Comparison of ENCODE assay signal across 1 cellular context in genomic region chr9:129838707-129839259, GRCh38.
TF ChIP-seq lines count a peak whose summit lies in the region.

No MANE protein-coding gene starts in this region.

TF ChIP-seq in K562, 482 proteins besides CTCF, POLR2A, EP300 and RAD21 (continued from another document and continues in another):
- TF ChIP-seq RERE (CRISPR knock-in tag; IDR thresholded peaks at IDR 0.05; ENCODE audit: borderline replicate concordance), result no peak
- no peak for TF ChIP-seq ZNF232 (CRISPR knock-in tag; IDR thresholded peaks at IDR 0.05)
- no peak for TF ChIP-seq ZNF324 (CRISPR knock-in tag; IDR thresholded peaks at IDR 0.05)
- no peak for TF ChIP-seq MCM3 (IDR thresholded peaks at IDR 0.05)
- TF ChIP-seq THAP12 (CRISPR knock-in tag; IDR thresholded peaks at IDR 0.05), result no peak
- TF ChIP-seq HNRNPK (IDR thresholded peaks at IDR 0.05; ENCODE audit: low read depth, low read length, poor library complexity, severe bottlenecking), result no peak
- TF ChIP-seq DLX4 (CRISPR knock-in tag; IDR thresholded peaks at IDR 0.05), result no peak
- TF ChIP-seq PHF20 (IDR thresholded peaks at IDR 0.05; ENCODE audit: partially characterized antibody), result no peak
- no peak for TF ChIP-seq POLR2H (tag; IDR thresholded peaks at IDR 0.05; ENCODE audit: low read depth)
- no peak for TF ChIP-seq TRIM25 (IDR thresholded peaks at IDR 0.05; ENCODE audit: borderline replicate concordance)
- no peak for TF ChIP-seq FOXJ3 (CRISPR knock-in tag; IDR thresholded peaks at IDR 0.05)
- TF ChIP-seq ZNF57 (CRISPR knock-in tag; IDR thresholded peaks at IDR 0.05), result no peak
- no peak for TF ChIP-seq TFAM (CRISPR knock-in tag; conservative IDR thresholded peaks at IDR 0.05)
- TF ChIP-seq CCNT2 (IDR thresholded peaks at IDR 0.05; ENCODE audit: borderline replicate concordance, extremely low read depth, insufficient read length, low read depth, low read length), result no peak
- no peak for TF ChIP-seq MED1 (CRISPR knock-in tag; IDR thresholded peaks at IDR 0.05; ENCODE audit: borderline replicate concordance)
- no peak for TF ChIP-seq ESRRA (IDR thresholded peaks at IDR 0.05; ENCODE audit: borderline replicate concordance, low read depth)
- no peak for TF ChIP-seq HEY1 (CRISPR knock-in tag; IDR thresholded peaks at IDR 0.05; ENCODE audit: borderline replicate concordance)
- no peak for TF ChIP-seq THAP7 (CRISPR knock-in tag; IDR thresholded peaks at IDR 0.05)
- TF ChIP-seq SRSF1 (IDR thresholded peaks at IDR 0.05; ENCODE audit: low read depth, low read length), result no peak
- no peak for TF ChIP-seq ZNF354B (CRISPR knock-in tag; IDR thresholded peaks at IDR 0.05)
- TF ChIP-seq ARID4B (CRISPR knock-in tag; IDR thresholded peaks at IDR 0.05), result no peak
- TF ChIP-seq CREBBP (IDR thresholded peaks at IDR 0.05; ENCODE audit: low read depth, low read length), result no peak
- TF ChIP-seq TAF1 (IDR thresholded peaks at IDR 0.05; ENCODE audit: control insufficient read depth, extremely low read depth, insufficient read depth, low read length, severe bottlenecking), result peak; percentile 45
- TF ChIP-seq ZKSCAN1 (IDR thresholded peaks at IDR 0.05; ENCODE audit: low read depth, low read length), result no peak
- TF ChIP-seq ZNF764 (CRISPR knock-in tag; IDR thresholded peaks at IDR 0.05; ENCODE audit: low read depth), result no peak
- TF ChIP-seq ZNF592 (IDR thresholded peaks at IDR 0.05), result no peak
- no peak for TF ChIP-seq E4F1 (CRISPR knock-in tag; IDR thresholded peaks at IDR 0.05; ENCODE audit: borderline replicate concordance)
